ENCODE assay signal across 18 cellular contexts in genomic region chr3:24160424-24160823, GRCh38.
DNase-seq lines count a peak whose midpoint lies in the region; ATAC-seq, FAIRE-seq and TF ChIP-seq lines count a peak whose summit lies in the region.
"Had no signal": no experiment of that assay in that cellular context is flagged by ENCODE, and none has a peak within 500 bp of the region (broad histone marks: within the 10 kb centered on the region; RNA-seq: fewer than 3 reads in every experiment).

No MANE protein-coding gene starts in this region.

- H3K4me2 ChIP-seq in GM12878 (ENCODE audit: control insufficient read depth, insufficient read depth), result no peak overlapping the region

- H3K27ac Mint-ChIP-seq in HFFc6, result no peak overlapping the region
- H3K27ac Mint-ChIP-seq: activated naive CD8-positive, alpha-beta T cell treated with anti-CD3 and anti-CD28 coated beads, Interleukin-2, amount 50 U/mL, for 24 hours; dendritic cell treated with granulocyte-macrophage colony-stimulating factor and Interleukin-4, amounts not matched to agents 40 ng/mL and 50 ng/mL, for 4 days had no signal

- no peak for TF ChIP-seq EP300 in GM12878 (IDR thresholded peaks at IDR 0.05; ENCODE audit: borderline replicate concordance in 1 of 2, control insufficient read depth in 1 of 2, low read depth in 2 of 2, low read length in 2 of 2)

- H3K9ac ChIP-seq in GM12878 (ENCODE audit: control insufficient read depth, insufficient read depth, low read length), result no peak overlapping the region

- no peak overlapping the region for H3K27ac ChIP-seq in GM12878 (ENCODE audit: control insufficient read depth, insufficient read depth)
- H3K27ac ChIP-seq: gastroesophageal sphincter had no signal

- H4K20me1 ChIP-seq in GM12878 (ENCODE audit: control insufficient read depth, insufficient read depth), result no peaks in the 10 kb centered on the region

- intact Hi-C loops in GM12878 (cut with micrococcal nuclease; ENCODE audit: unreplicated experiment), result no loop called here

- no peak for FAIRE-seq in GM12878 (lab: Jason Lieb, UNC)
- FAIRE-seq: GM12892, keratinocyte had no signal

- H3K4me1 ChIP-seq in GM12878 (ENCODE audit: control insufficient read depth, insufficient read depth, low read length), result no peaks in the 10 kb centered on the region

- no peaks in the 10 kb centered on the region for H3K9me3 Mint-ChIP-seq in HFFc6
- H3K9me3 Mint-ChIP-seq: activated naive CD8-positive, alpha-beta T cell treated with anti-CD3 and anti-CD28 coated beads, Interleukin-2, amount 50 U/mL, for 24 hours; dendritic cell treated with granulocyte-macrophage colony-stimulating factor and Interleukin-4, amounts not matched to agents 40 ng/mL and 50 ng/mL, for 4 days had no signal

- H3K4me3 Mint-ChIP-seq in HFFc6, result no peak overlapping the region
- H3K4me3 Mint-ChIP-seq: activated naive CD8-positive, alpha-beta T cell treated with anti-CD3 and anti-CD28 coated beads, Interleukin-2, amount 50 U/mL, for 24 hours; dendritic cell treated with granulocyte-macrophage colony-stimulating factor and Interleukin-4, amounts not matched to agents 40 ng/mL and 50 ng/mL, for 4 days had no signal

- H2AFZ ChIP-seq in GM12878 (ENCODE audit: control insufficient read depth, low read depth, low read length), result no peak overlapping the region

- no peaks in the 10 kb centered on the region for H3K79me2 ChIP-seq in GM12878 (ENCODE audit: control insufficient read depth, insufficient read depth, low read length)

- TF ChIP-seq CTCF in HFFc6 (IDR thresholded peaks at IDR 0.05) (no peak), GM12878 (IDR thresholded peaks at IDR 0.05 in 2 of 3, conservative IDR thresholded peaks at IDR 0.05 in 1 of 3; ENCODE audit: control insufficient read depth in 2 of 3, extremely low read depth in 1 of 3, insufficient read depth in 1 of 3, low read depth in 3 of 3, low read length in 3 of 3) (no peak), GM20000 (IDR thresholded peaks at IDR 0.05; ENCODE audit: extremely low read depth, missing control alignments) (no peak)

- H3K4me1 Mint-ChIP-seq in HFFc6 (ENCODE audit: low read depth), result peaks cover 56% of the 10 kb centered on the region

- CTCF ChIA-PET in GM12878 (lab: Yijun Ruan, JAX), result interaction anchor here (0.8 to 1.5 kb wide), 2 partner anchors 25 to 592 kb away, joined by 3 to 4 read pairs; no protein-coding TSS in a partner anchor

- BruUV-seq in GM12878 (replicated peaks; lab: Mats Ljungman, UMichigan), result no TSS peak

- no peak for TF ChIP-seq RAD21 in GM12878 (IDR thresholded peaks at IDR 0.05; ENCODE audit: insufficient read depth, low read depth, low read length)

- peak; percentile 18 for DNase-seq in AG08396 (ENCODE audit: low spot score)
- DNase-seq in HFFc6, result peak; percentile 10
- no peak for DNase-seq in GM12878 (ENCODE audit: low read depth, low spot score)
- peak; percentile 9 to 30 for DNase-seq in lung microvascular endothelial cell (ENCODE audit: low read depth in 2 of 2)
- DNase-seq in NCI-H1694 treated with DMSO at 0.1 percent for 48 hours (lab: John Stamatoyannopoulos, UW), result no peak
- DNase-seq in GM20000 (ENCODE audit: low spot score), result no peak
- DNase-seq: activated CD4-positive, alpha-beta T cell treated with anti-CD3 and anti-CD28 coated beads for 1 hour; activated naive CD8-positive, alpha-beta T cell treated with anti-CD3 and anti-CD28 coated beads, Interleukin-2, amount 50 U/mL, for 24 hours; NCI-H1417; NCI-H446; PC-3 had no signal

- POLR2A ChIA-PET in GM12878 (lab: Charles Lee), result no interaction called here

- ATAC-seq in GM12878, result no peak
- ATAC-seq in GM21619 (IDR thresholded peaks at IDR 0.05; ENCODE audit: unreplicated experiment), result no peak
- ATAC-seq in GM21825 (IDR thresholded peaks at IDR 0.05; ENCODE audit: unreplicated experiment), result no peak
- ATAC-seq: activated naive CD8-positive, alpha-beta T cell treated with anti-CD3 and anti-CD28 coated beads, Interleukin-2, amount 50 U/mL, for 24 hours; gastroesophageal sphincter; PC-3 had no signal

- no peaks in the 10 kb centered on the region; the same call in 1 of the 2 replicates for H3K27me3 Mint-ChIP-seq in HFFc6 (ENCODE audit: insufficient read depth)

- SMC1A ChIA-PET in GM12878 (lab: Charles Lee; ENCODE audit: uncharacterized antibody, unreplicated experiment), result no interaction called here

- H3K27me3 ChIP-seq in GM12878 (replicated peaks in 1 of 2; ENCODE audit: control insufficient read depth in 2 of 2, insufficient read depth in 2 of 2, low read length in 1 of 2), result no peaks in the 10 kb centered on the region
- H3K27me3 ChIP-seq: gastroesophageal sphincter had no signal

- in situ Hi-C loops in GM12878 (cut with MboI), result no loop called here

- RAD21 ChIA-PET in GM12878 (lab: Charles Lee; ENCODE audit: unreplicated experiment), result no interaction called here

- H3K36me3 ChIP-seq in GM12878 (ENCODE audit: control insufficient read depth in 2 of 2, insufficient read depth in 2 of 2, low read length in 1 of 2), result no peaks in the 10 kb centered on the region
- H3K36me3 ChIP-seq: gastroesophageal sphincter, thoracic aorta had no signal

- no peaks in the 10 kb centered on the region for H3K36me3 Mint-ChIP-seq in HFFc6 (ENCODE audit: low read depth)

- no peak for TF ChIP-seq POLR2A in GM12878 (IDR thresholded peaks at IDR 0.05; ENCODE audit: low read depth, low read length)

- H3K9me3 ChIP-seq in GM12878 (replicated peaks; ENCODE audit: control insufficient read depth, insufficient read depth, low read length), result no peaks in the 10 kb centered on the region
- H3K9me3 ChIP-seq: gastroesophageal sphincter, thoracic aorta had no signal

- WGBS in GM12878 (ENCODE audit: insufficient coverage, insufficient replicate concordance, low lambda C conversion rate, missing lambda C conversion rate), result 57% methylated on average over 8 of the region's 8 CpGs

- H3K4me3 ChIP-seq in GM12878, result no peak overlapping the region
- H3K4me3 ChIP-seq: gastroesophageal sphincter had no signal

TF ChIP-seq in GM12878, 131 proteins besides CTCF, POLR2A, EP300 and RAD21:
- no peak for TF ChIP-seq SIX5 (IDR thresholded peaks at IDR 0.05; ENCODE audit: low read depth, low read length, severe bottlenecking)
- TF ChIP-seq, protein P1, sequence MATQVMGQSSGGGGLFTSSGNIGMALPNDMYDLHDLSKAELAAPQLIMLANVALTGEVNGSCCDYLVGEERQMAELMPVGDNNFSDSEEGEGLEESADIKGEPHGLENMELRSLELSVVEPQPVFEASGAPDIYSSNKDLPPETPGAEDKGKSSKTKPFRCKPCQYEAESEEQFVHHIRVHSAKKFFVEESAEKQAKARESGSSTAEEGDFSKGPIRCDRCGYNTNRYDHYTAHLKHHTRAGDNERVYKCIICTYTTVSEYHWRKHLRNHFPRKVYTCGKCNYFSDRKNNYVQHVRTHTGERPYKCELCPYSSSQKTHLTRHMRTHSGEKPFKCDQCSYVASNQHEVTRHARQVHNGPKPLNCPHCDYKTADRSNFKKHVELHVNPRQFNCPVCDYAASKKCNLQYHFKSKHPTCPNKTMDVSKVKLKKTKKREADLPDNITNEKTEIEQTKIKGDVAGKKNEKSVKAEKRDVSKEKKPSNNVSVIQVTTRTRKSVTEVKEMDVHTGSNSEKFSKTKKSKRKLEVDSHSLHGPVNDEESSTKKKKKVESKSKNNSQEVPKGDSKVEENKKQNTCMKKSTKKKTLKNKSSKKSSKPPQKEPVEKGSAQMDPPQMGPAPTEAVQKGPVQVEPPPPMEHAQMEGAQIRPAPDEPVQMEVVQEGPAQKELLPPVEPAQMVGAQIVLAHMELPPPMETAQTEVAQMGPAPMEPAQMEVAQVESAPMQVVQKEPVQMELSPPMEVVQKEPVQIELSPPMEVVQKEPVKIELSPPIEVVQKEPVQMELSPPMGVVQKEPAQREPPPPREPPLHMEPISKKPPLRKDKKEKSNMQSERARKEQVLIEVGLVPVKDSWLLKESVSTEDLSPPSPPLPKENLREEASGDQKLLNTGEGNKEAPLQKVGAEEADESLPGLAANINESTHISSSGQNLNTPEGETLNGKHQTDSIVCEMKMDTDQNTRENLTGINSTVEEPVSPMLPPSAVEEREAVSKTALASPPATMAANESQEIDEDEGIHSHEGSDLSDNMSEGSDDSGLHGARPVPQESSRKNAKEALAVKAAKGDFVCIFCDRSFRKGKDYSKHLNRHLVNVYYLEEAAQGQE (IDR thresholded peaks at IDR 0.05; ENCODE audit: low read depth, low read length), result peak; percentile 51; the same call in 1 of the 2 replicates

Comparison
In these comparisons a context has a peak if more than half of its experiments do, and no peak if none do; other contexts are left out.
1. DNase-seq: peak in AG08396 (single experiment), HFFc6 (single experiment) and lung microvascular endothelial cell (2 of 2); none in GM12878 (single experiment), NCI-H1694 treated with DMSO at 0.1 percent for 48 hours (single experiment) and GM20000 (single experiment).